In the genomic region with DNA sequence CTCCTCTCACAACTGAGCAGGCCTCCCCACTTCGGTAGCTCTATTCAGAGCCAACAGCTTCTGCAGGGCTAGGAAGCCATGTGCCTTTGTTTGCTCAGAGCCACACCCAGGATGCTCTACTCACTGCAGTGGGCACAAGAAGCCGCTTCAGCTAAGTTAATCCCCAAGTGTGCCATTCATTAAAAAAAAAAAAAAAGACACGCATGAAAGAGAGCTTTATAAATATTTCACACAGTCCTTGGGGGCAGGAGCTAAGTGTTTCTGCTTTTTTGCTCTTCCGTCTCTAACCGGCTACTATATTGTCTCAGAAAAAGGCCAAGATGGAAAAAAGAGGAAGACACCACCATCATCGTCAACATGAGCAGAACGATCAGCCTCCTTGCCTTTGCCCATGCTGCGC, we compare ENCODE assay signal across 1 cellular context.
TF ChIP-seq lines count a peak whose summit lies in the region.

No MANE protein-coding gene starts in this region.

TF ChIP-seq in GM23338, 12 proteins besides CTCF, POLR2A, EP300 and RAD21 (continued from another document):
- TF ChIP-seq, protein P1, sequence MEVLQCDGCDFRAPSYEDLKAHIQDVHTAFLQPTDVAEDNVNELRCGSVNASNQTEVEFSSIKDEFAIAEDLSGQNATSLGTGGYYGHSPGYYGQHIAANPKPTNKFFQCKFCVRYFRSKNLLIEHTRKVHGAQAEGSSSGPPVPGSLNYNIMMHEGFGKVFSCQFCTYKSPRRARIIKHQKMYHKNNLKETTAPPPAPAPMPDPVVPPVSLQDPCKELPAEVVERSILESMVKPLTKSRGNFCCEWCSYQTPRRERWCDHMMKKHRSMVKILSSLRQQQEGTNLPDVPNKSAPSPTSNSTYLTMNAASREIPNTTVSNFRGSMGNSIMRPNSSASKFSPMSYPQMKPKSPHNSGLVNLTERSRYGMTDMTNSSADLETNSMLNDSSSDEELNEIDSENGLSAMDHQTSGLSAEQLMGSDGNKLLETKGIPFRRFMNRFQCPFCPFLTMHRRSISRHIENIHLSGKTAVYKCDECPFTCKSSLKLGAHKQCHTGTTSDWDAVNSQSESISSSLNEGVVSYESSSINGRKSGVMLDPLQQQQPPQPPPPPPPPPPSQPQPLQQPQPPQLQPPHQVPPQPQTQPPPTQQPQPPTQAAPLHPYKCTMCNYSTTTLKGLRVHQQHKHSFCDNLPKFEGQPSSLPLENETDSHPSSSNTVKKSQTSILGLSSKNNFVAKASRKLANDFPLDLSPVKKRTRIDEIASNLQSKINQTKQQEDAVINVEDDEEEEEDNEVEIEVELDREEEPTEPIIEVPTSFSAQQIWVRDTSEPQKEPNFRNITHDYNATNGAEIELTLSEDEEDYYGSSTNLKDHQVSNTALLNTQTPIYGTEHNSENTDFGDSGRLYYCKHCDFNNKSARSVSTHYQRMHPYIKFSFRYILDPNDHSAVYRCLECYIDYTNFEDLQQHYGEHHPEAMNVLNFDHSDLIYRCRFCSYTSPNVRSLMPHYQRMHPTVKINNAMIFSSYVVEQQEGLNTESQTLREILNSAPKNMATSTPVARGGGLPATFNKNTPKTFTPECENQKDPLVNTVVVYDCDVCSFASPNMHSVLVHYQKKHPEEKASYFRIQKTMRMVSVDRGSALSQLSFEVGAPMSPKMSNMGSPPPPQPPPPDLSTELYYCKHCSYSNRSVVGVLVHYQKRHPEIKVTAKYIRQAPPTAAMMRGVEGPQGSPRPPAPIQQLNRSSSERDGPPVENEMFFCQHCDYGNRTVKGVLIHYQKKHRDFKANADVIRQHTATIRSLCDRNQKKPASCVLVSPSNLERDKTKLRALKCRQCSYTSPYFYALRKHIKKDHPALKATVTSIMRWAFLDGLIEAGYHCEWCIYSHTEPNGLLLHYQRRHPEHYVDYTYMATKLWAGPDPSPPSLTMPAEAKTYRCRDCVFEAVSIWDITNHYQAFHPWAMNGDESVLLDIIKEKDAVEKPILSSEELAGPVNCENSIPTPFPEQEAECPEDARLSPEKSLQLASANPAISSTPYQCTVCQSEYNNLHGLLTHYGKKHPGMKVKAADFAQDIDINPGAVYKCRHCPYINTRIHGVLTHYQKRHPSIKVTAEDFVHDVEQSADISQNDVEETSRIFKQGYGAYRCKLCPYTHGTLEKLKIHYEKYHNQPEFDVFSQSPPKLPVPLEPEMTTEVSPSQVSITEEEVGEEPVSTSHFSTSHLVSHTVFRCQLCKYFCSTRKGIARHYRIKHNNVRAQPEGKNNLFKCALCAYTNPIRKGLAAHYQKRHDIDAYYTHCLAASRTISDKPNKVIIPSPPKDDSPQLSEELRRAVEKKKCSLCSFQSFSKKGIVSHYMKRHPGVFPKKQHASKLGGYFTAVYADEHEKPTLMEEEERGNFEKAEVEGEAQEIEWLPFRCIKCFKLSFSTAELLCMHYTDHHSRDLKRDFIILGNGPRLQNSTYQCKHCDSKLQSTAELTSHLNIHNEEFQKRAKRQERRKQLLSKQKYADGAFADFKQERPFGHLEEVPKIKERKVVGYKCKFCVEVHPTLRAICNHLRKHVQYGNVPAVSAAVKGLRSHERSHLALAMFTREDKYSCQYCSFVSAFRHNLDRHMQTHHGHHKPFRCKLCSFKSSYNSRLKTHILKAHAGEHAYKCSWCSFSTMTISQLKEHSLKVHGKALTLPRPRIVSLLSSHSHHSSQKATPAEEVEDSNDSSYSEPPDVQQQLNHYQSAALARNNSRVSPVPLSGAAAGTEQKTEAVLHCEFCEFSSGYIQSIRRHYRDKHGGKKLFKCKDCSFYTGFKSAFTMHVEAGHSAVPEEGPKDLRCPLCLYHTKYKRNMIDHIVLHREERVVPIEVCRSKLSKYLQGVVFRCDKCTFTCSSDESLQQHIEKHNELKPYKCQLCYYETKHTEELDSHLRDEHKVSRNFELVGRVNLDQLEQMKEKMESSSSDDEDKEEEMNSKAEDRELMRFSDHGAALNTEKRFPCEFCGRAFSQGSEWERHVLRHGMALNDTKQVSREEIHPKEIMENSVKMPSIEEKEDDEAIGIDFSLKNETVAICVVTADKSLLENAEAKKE (CRISPR knock-in tag; IDR thresholded peaks at IDR 0.05): no peak
- TF ChIP-seq, protein P2, sequence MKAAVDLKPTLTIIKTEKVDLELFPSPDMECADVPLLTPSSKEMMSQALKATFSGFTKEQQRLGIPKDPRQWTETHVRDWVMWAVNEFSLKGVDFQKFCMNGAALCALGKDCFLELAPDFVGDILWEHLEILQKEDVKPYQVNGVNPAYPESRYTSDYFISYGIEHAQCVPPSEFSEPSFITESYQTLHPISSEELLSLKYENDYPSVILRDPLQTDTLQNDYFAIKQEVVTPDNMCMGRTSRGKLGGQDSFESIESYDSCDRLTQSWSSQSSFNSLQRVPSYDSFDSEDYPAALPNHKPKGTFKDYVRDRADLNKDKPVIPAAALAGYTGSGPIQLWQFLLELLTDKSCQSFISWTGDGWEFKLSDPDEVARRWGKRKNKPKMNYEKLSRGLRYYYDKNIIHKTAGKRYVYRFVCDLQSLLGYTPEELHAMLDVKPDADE (IDR thresholded peaks at IDR 0.05): no peak
- TF ChIP-seq REST (IDR thresholded peaks at IDR 0.05; ENCODE audit: unreplicated experiment): no peak
- no peak for TF ChIP-seq STAT1 (IDR thresholded peaks at IDR 0.05; ENCODE audit: unreplicated experiment)
- TF ChIP-seq CREB1 (CRISPR knock-in tag; IDR thresholded peaks at IDR 0.05; ENCODE audit: low read depth): no peak
TF ChIP-seq in GM23338: peak in this region for 0.
